In the genomic region with DNA sequence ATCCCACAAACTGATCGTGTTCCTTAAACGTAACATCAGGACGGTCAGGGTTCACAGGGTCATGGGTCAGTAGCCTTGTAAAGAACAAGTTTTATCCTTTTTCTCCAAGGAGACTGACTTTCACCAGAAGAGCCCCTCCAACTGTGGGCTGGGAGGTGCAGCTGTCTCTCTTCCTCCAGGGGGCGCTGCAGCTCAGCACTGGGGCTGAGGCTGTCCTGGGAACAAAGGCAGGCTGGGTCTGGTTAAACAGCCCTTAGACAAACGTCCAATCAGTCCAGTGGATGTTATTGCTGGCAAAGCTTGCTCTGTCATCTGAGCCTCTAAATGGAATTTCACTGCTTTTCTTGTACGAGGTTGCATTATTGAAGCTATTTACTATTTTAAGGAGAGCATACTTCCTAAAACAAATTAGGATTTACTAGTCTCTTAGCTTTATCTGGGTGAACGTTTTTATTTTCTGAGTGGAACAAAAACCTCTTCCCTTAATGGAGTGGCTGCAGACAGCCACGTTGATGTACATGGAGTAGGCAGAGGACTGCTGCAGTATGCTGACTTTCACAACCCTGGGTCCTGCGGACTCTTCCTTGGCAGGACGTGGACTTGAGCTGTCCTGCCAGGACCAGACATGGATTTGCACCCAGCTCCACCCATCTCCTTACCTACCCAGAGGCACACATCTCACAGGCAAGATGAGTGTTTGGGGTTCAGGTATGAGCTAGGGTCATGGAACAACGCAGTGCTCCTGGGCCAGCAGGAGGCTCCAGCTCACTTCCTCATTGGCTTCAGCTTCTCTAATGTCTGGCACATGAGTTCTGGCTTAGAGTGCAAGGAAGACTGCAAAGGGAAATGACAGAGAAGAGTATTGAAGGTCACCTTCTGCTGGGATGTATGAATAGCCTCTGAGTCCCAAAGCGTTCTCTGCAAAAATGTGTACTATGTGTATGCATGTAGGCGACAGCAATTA, we compare ENCODE assay signal across 8 cellular contexts. TPM values are rescaled to one million over a fixed set of nuclear protein-coding genes. Genes with fewer than 3 reads are reported as not detected.
DNase-seq lines count a peak whose midpoint lies in the region; ATAC-seq lines count a peak whose summit lies in the region.

No MANE protein-coding gene starts in this region.

- peak; percentile 56 for DNase-seq in SIG-M5 treated with dmso at 0.1 percent for 504 hours (lab: John Stamatoyannopoulos, UW; ENCODE audit: unreplicated experiment)
- DNase-seq in SIG-M5 (lab: John Stamatoyannopoulos, UW): no peak
- peak; percentile 48 for DNase-seq in NCI-H2227 treated with DMSO at 0.1 percent for 48 hours (lab: John Stamatoyannopoulos, UW)
- DNase-seq in activated CD4-positive, alpha-beta T cell treated with anti-CD3 and anti-CD28 coated beads, Interleukin-2, amount 50 U/mL, for 48 hours: peak; percentile 76 to 77
- peak; percentile 82 to 89 for DNase-seq in dermis microvascular lymphatic vessel endothelial cell (ENCODE audit: low read depth in 2 of 2)
- peak; percentile 91 for DNase-seq in medulla oblongata (ENCODE audit: extremely low spot score)
- DNase-seq in stimulated activated CD8-positive, alpha-beta memory T cell treated with anti-CD3 and anti-CD28 coated beads, Interleukin-15, amount 100 ng/mL, for 1 hour (ENCODE audit: low read depth): peak; percentile 47

- ATAC-seq in GM19452 (IDR thresholded peaks at IDR 0.05; ENCODE audit: unreplicated experiment): no peak

RNA-seq across cellular contexts. Expression of a gene that starts 7.8 kb away (rescaled TPM):
- 22.3 and 27.7 TPM in 2 replicates for total RNA-seq in dermis microvascular lymphatic vessel endothelial cell

RNA-seq across cellular contexts. Expression of a gene that starts 36.9 kb away (rescaled TPM):
- total RNA-seq in dermis microvascular lymphatic vessel endothelial cell: not detected in 2 replicates
